In the genomic region with DNA sequence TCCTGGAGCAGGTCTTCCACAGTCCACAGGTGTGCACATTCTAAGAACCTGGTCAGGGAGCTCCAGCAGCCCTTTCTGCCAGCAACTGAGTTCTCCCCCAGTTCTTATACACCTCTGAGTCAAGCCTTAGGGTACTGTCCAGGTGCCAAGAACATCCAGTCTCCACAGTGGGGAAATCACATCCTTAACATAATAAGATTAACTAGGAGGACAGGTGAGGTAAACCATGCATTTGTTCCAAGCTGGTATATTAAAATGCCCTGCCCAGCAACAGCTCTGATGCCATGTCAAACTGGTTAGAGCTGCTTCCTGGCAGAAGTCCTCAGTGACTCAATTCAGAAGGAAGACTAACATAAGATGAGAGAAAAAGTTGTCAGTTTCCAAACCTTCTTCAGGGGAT, we compare ENCODE assay signal across 17 cellular contexts.
DNase-seq lines count a peak whose midpoint lies in the region; ATAC-seq and TF ChIP-seq lines count a peak whose summit lies in the region.
"Had no signal": no experiment of that assay in that cellular context is flagged by ENCODE, and none has a peak within 500 bp of the region (broad histone marks: within the 10 kb centered on the region; RNA-seq: fewer than 3 reads in every experiment).

No MANE protein-coding gene starts in this region.

- peaks cover 3% of the 10 kb centered on the region; the same call in 1 of the 2 replicates for H3K27me3 Mint-ChIP-seq in HFFc6 (ENCODE audit: insufficient read depth)
- peaks cover 27% of the 10 kb centered on the region for H3K27me3 Mint-ChIP-seq in activated naive CD4-positive, alpha-beta T cell treated with anti-CD3 and anti-CD28 coated beads, Interleukin-2, amount 10 ng/mL, durations not matched to agents 7 days and 5 days

- H3K36me3 Mint-ChIP-seq in HFFc6 (ENCODE audit: low read depth), result no peaks in the 10 kb centered on the region
- H3K36me3 Mint-ChIP-seq in activated naive CD4-positive, alpha-beta T cell treated with anti-CD3 and anti-CD28 coated beads, Interleukin-2, amount 10 ng/mL, durations not matched to agents 7 days and 5 days, result no peaks in the 10 kb centered on the region
- H3K36me3 Mint-ChIP-seq: brain; CD8-positive, alpha-beta T cell had no signal

- CTCF ChIA-PET in activated naive CD4-positive, alpha-beta T cell treated with anti-CD3 and anti-CD28 coated beads, Interleukin-2, amount 10 ng/mL, durations not matched to agents 7 days and 5 days (lab: Charles Lee), result interaction anchor here (0.7 kb wide), 1 partner anchor 19 kb away, joined by 3 read pairs; no protein-coding TSS in a partner anchor
- CTCF ChIA-PET in A673 (lab: Charles Lee), result interaction anchor here (0.8 kb wide), 1 partner anchor 260 kb away, joined by 3 read pairs; no protein-coding TSS in a partner anchor

- TF ChIP-seq CTCF in HFFc6 (IDR thresholded peaks at IDR 0.05) (no peak), VCaP (conservative IDR thresholded peaks at IDR 0.05) (no peak), A673 (conservative IDR thresholded peaks at IDR 0.05; ENCODE audit: low read depth, low read length) (no peak)

- POLR2A ChIA-PET in A673 (lab: Charles Lee; ENCODE audit: low non-redundant PET), result no interaction called here

- H3K4me3 Mint-ChIP-seq in HFFc6, result no peak overlapping the region
- H3K4me3 Mint-ChIP-seq in activated naive CD4-positive, alpha-beta T cell treated with anti-CD3 and anti-CD28 coated beads, Interleukin-2, amount 10 ng/mL, durations not matched to agents 7 days and 5 days, result no peak overlapping the region
- H3K4me3 Mint-ChIP-seq: brain; CD8-positive, alpha-beta T cell had no signal

- H3K9me3 ChIP-seq in A673 (ENCODE audit: low read depth, low read length, poor library complexity, severe bottlenecking), result no peaks in the 10 kb centered on the region
- H3K9me3 ChIP-seq: gastroesophageal sphincter, ovary, SJSA1 had no signal

- peak; percentile 4 for DNase-seq in HFFc6
- DNase-seq in iris pigment epithelial cell (ENCODE audit: low read depth), result peak; percentile 27
- DNase-seq in substantia nigra (lab: John Stamatoyannopoulos, UW), result no peak
- DNase-seq in activated naive CD4-positive, alpha-beta T cell treated with anti-CD3 and anti-CD28 coated beads, Interleukin-2, amount 10 ng/mL, durations not matched to agents 7 days and 5 days, result no peak
- no peak for DNase-seq in A673 (ENCODE audit: low spot score)
- DNase-seq: activated CD8-positive, alpha-beta memory T cell treated with anti-CD3 and anti-CD28 coated beads for 24 hours; activated effector memory CD4-positive, alpha-beta T cell treated with Interleukin-2 at 50 U/mL for 16 hours; CD8-positive, alpha-beta T cell; effector CD8-positive, alpha-beta T cell; NCI-H2171; ovary; stimulated activated CD4-positive, alpha-beta T cell treated with anti-CD3 and anti-CD28 coated beads, Interleukin-12 subunit alpha, Interleukin-12 subunit beta, amount 100 ng/mL, for 4 hours had no signal

- intact Hi-C loops in A673 (cut with micrococcal nuclease; ENCODE audit: unreplicated experiment), result no loop called here

- no peaks in the 10 kb centered on the region for H3K9me3 Mint-ChIP-seq in HFFc6
- no peaks in the 10 kb centered on the region for H3K9me3 Mint-ChIP-seq in activated naive CD4-positive, alpha-beta T cell treated with anti-CD3 and anti-CD28 coated beads, Interleukin-2, amount 10 ng/mL, durations not matched to agents 7 days and 5 days
- H3K9me3 Mint-ChIP-seq: CD8-positive, alpha-beta T cell had no signal

- H3K36me3 ChIP-seq in A673 (ENCODE audit: insufficient read depth, low read length, poor library complexity, severe bottlenecking), result no peaks in the 10 kb centered on the region
- H3K36me3 ChIP-seq: gastroesophageal sphincter, ovary, SJSA1 had no signal

- H3K27me3 ChIP-seq in A673 (replicated peaks; ENCODE audit: insufficient read depth, low read depth, low read length, poor library complexity), result no peaks in the 10 kb centered on the region
- H3K27me3 ChIP-seq: gastroesophageal sphincter, ovary, SJSA1 had no signal

- H3K27ac ChIP-seq in VCaP, result peak overlapping the region; percentile 11; the same call in 1 of the 2 replicates
- peak overlapping the region; percentile 23 for H3K27ac ChIP-seq in substantia nigra (ENCODE audit: low read depth, low read length, poor library complexity, severe bottlenecking)
- H3K27ac ChIP-seq in A673 (ENCODE audit: low read depth, low read length, poor library complexity, severe bottlenecking), result no peak overlapping the region
- H3K27ac ChIP-seq: gastroesophageal sphincter, ovary, SJSA1 had no signal

- no peak overlapping the region for H3K27ac Mint-ChIP-seq in HFFc6
- no peak overlapping the region for H3K27ac Mint-ChIP-seq in activated naive CD4-positive, alpha-beta T cell treated with anti-CD3 and anti-CD28 coated beads, Interleukin-2, amount 10 ng/mL, durations not matched to agents 7 days and 5 days
- H3K27ac Mint-ChIP-seq: CD8-positive, alpha-beta T cell had no signal

- no peak overlapping the region for H3K4me3 ChIP-seq in A673 (ENCODE audit: low read depth, low read length, poor library complexity, severe bottlenecking)
- H3K4me3 ChIP-seq: gastroesophageal sphincter, ovary, SJSA1 had no signal

- peaks cover 36% of the 10 kb centered on the region for H3K4me1 Mint-ChIP-seq in HFFc6 (ENCODE audit: low read depth)
- peaks cover 4% of the 10 kb centered on the region for H3K4me1 Mint-ChIP-seq in activated naive CD4-positive, alpha-beta T cell treated with anti-CD3 and anti-CD28 coated beads, Interleukin-2, amount 10 ng/mL, durations not matched to agents 7 days and 5 days

- no peak for ATAC-seq in GM19463 (IDR thresholded peaks at IDR 0.05; ENCODE audit: unreplicated experiment)
- ATAC-seq: CD8-positive, alpha-beta T cell; gastroesophageal sphincter had no signal

- H3K4me1 ChIP-seq in A673 (ENCODE audit: insufficient read depth, low read length, poor library complexity, severe bottlenecking), result peaks cover 31% of the 10 kb centered on the region
- H3K4me1 ChIP-seq: gastroesophageal sphincter had no signal

- no TSS peak for BruUV-seq in A673 (replicated peaks; lab: Mats Ljungman, UMichigan)

Comparison
In these comparisons a context has a peak if more than half of its experiments do, and no peak if none do; other contexts are left out.
1. DNase-seq: peak in HFFc6 (single experiment) and iris pigment epithelial cell (single experiment); none in substantia nigra (0 of 49), activated naive CD4-positive, alpha-beta T cell treated with anti-CD3 and anti-CD28 coated beads, Interleukin-2, amount 10 ng/mL, durations not matched to agents 7 days and 5 days (single experiment) and A673 (single experiment).